ENCODE assay signal across 8 cellular contexts in the genomic region with DNA sequence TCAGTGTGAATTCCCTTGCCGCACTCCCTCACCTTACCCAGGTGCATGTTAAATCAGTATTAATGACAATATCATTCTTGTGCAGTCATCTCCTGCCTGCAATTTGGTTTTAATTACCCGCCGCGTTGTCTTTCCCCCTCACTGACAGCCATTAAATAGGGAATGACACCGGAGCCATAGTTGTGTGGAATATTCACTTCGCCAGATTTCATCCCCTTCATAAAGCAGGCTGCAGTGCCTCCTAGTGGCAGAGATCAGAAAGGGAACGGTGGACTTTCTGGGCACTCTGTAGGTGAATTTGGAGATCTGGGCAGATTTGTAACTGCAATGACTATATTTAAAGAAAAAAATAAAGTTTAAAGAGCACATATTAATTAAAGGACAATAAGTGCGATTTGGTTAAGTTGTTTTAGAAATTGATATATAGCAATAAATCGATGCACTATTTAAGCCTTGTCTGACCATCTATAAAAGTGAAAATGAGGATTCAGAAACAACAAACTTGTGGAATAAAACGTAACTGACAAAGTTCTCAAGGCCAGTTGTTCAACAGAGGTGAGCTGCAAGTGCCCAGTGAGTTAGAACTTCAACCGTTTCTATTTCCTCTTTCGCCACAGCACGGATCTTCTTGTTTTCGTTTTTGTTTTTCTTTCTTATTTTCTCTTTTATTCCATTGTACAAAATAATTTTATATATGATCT.
DNase-seq lines count a peak whose midpoint lies in the region; ATAC-seq and TF ChIP-seq lines count a peak whose summit lies in the region.

No MANE protein-coding gene starts in this region.

- TF ChIP-seq POLR2A in ovary (IDR thresholded peaks at IDR 0.05): no peak

- DNase-seq in Ammon's horn (ENCODE audit: low spot score) (peak; percentile 55), NCI-H1417 (lab: John Stamatoyannopoulos, UW) (peak; percentile 43 to 81 (median 76)), fibroblast of villous mesenchyme (ENCODE audit: low read depth) (peak; percentile 57), ovary (peak; percentile 37 to 61 (median 59))

- TF ChIP-seq EP300 in ovary (IDR thresholded peaks at IDR 0.05): no peak

- H3K4me3 ChIP-seq in WI38 (ENCODE audit: low read depth, low read length): peak overlapping the region; percentile 47
- peak overlapping the region; percentile 38 for H3K4me3 ChIP-seq in fibroblast of villous mesenchyme (ENCODE audit: low read depth, low read length)
- H3K4me3 ChIP-seq in ovary: peak overlapping the region; percentile 7

- H3K27me3 ChIP-seq in ovary: no peaks in the 10 kb centered on the region

- no peak overlapping the region for H3K27ac ChIP-seq in ovary

- no peaks in the 10 kb centered on the region for H3K9me3 ChIP-seq in ovary

- no peaks in the 10 kb centered on the region for H3K36me3 ChIP-seq in ovary

- TF ChIP-seq CTCF in WI38 (IDR thresholded peaks at IDR 0.05; ENCODE audit: low read depth, low read length) (peak; percentile 85), fibroblast of villous mesenchyme (IDR thresholded peaks at IDR 0.05; ENCODE audit: insufficient read depth, low read depth, low read length) (peak; percentile 94), ovary (IDR thresholded peaks at IDR 0.05) (peak; percentile 40 to 72 (median 66))

- intact Hi-C loops in ovary (cut with DNase I): no loop called here

- H3K4me1 ChIP-seq in ovary (ENCODE audit: insufficient read depth): no peaks in the 10 kb centered on the region

- WGBS in ovary, 3 donors: 9 to 19% (median 13%) methylated on average over 14 of the region's 14 CpGs

- ATAC-seq in GM18502 (IDR thresholded peaks at IDR 0.05; ENCODE audit: poor library complexity, unreplicated experiment) (peak; percentile 66), HG03159 (IDR thresholded peaks at IDR 0.05; ENCODE audit: unreplicated experiment) (no peak), HG02798 (IDR thresholded peaks at IDR 0.05; ENCODE audit: poor library complexity, unreplicated experiment) (no peak)
